Comparison of ENCODE assay signal across 26 cellular contexts in the genomic region with DNA sequence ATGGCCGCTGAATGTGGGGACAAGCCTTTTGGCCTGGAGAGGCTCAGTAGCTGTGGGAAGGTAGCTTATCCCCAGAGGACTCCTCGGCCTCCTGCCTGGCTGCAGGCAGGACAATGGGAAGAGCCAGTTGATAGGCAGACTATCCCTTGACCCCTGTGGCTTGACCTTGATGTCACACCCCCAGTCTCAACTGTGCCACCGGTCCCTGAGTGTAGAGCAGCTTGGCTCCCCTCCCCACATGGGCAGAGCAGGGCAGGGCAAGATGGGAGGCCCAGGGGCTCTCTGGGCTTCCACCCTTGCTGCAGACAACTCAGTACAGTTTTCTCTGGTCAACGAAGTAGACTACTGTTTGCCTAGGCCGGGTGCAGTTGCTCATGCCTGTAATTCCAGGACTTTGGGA.
"Had no signal": no experiment of that assay in that cellular context is flagged by ENCODE, and none has a peak within 500 bp of the region (broad histone marks: within the 10 kb centered on the region; RNA-seq: fewer than 3 reads in every experiment).

No MANE protein-coding gene starts in this region.

- H3K9ac ChIP-seq: KMS-11 had no signal

- DNase-seq: activated CD4-positive, alpha-beta T cell treated with anti-CD3 and anti-CD28 coated beads, Interleukin-2, amount 10 ng/mL, durations not matched to agents 24 days and 14 days; activated CD4-positive, alpha-beta T cell treated with anti-CD3 and anti-CD28 coated beads, Interleukin-2, amount 50 U/mL, for 4 hours; activated CD8-positive, alpha-beta T cell treated with anti-CD3 and anti-CD28 coated beads for 36 hours; activated effector memory CD4-positive, alpha-beta T cell treated with anti-CD3 and anti-CD28 coated beads, Interleukin-2, amount 50 U/mL, for 16 hours; activated naive CD4-positive, alpha-beta T cell; activated naive CD4-positive, alpha-beta T cell treated with anti-CD3 and anti-CD28 coated beads, Interleukin-2, amount 50 U/mL, for 16 hours; activated naive CD8-positive, alpha-beta T cell treated with anti-CD3 and anti-CD28 coated beads for 36 hours; activated T-cell treated with anti-CD3 and anti-CD28 coated beads, Interleukin-2, amount 50 U/mL, for 1 hour; activated T-cell treated with anti-CD3 and anti-CD28 coated beads, Interleukin-2, amount 50 U/mL, for 72 hours; amygdala; body of pancreas; NCI-H146; NCI-H2081; NCI-H2171 treated with DMSO at 0.1 percent for 48 hours; NCI-H446; NCI-H510A treated with DMSO at 0.1 percent for 48 hours; NCI-H526 treated with DMSO at 0.1 percent for 48 hours; NCI-H774; SHP77; SJCRH30; T1000 had no signal

- H3K4me3 ChIP-seq: ascending aorta, body of pancreas, breast epithelium, SJCRH30, SK-N-MC had no signal

- ATAC-seq: activated CD8-positive, alpha-beta T cell treated with anti-CD3 and anti-CD28 coated beads for 36 hours; activated T-cell treated with anti-CD3 and anti-CD28 coated beads, Interleukin-2, amount 50 U/mL, for 72 hours; activated T-helper 17 cell treated with anti-CD3 and anti-CD28 coated beads, Interleukin-2, amount 50 U/mL, for 72 hours; body of pancreas had no signal

- H3K27me3 ChIP-seq: ascending aorta, body of pancreas, breast epithelium, SJCRH30 had no signal

- H3K9me3 ChIP-seq: ascending aorta, body of pancreas, breast epithelium, SJCRH30 had no signal

- H3K4me1 ChIP-seq: ascending aorta, body of pancreas, breast epithelium, SJCRH30 had no signal

- H3K27ac ChIP-seq: ascending aorta, body of pancreas, breast epithelium, KMS-11, SJCRH30, SK-N-MC had no signal

- H3K4me2 ChIP-seq: KMS-11 had no signal
